ENCODE assay signal across 11 cellular contexts in genomic region chr1:156703741-156704140, GRCh38. TPM values are rescaled to one million over a fixed set of nuclear protein-coding genes. Genes with fewer than 3 reads are reported as not detected.
DNase-seq lines count a peak whose midpoint lies in the region; ATAC-seq and TF ChIP-seq lines count a peak whose summit lies in the region.
"Had no signal": no experiment of that assay in that cellular context is flagged by ENCODE, and none has a peak within 500 bp of the region (broad histone marks: within the 10 kb centered on the region; RNA-seq: fewer than 3 reads in every experiment).

No MANE protein-coding gene starts in this region.

- BruUV-seq in A673 (replicated peaks; lab: Mats Ljungman, UMichigan) (no TSS peak), Calu3 (replicated peaks; lab: Mats Ljungman, UMichigan) (no TSS peak)

- H3K27me3 ChIP-seq in A673 (replicated peaks; ENCODE audit: insufficient read depth, low read depth, low read length, poor library complexity) (peaks cover 5% of the 10 kb centered on the region), GM23338 (ENCODE audit: insufficient read depth) (peaks cover 27% of the 10 kb centered on the region)

- intact Hi-C loops in A673 (cut with micrococcal nuclease; ENCODE audit: unreplicated experiment) (no loop called here), Calu3 (cut with micrococcal nuclease; ENCODE audit: unreplicated experiment) (no loop called here), posterior vena cava (cut with DNase I) (no loop called here)

- no peaks in the 10 kb centered on the region; the same call in 1 of the 2 replicates for H4K20me1 ChIP-seq in GM23338 (replicated peaks; ENCODE audit: insufficient read depth)

- H3K36me3 ChIP-seq in A673 (ENCODE audit: insufficient read depth, low read length, poor library complexity, severe bottlenecking) (no peaks in the 10 kb centered on the region), GM23338 (ENCODE audit: insufficient read depth) (no peaks in the 10 kb centered on the region; the same call in 1 of the 2 replicates)

- H3K27ac ChIP-seq in A673 (ENCODE audit: low read depth, low read length, poor library complexity, severe bottlenecking) (no peak overlapping the region), GM23338 (ENCODE audit: low read depth) (no peak overlapping the region), VCaP (peak overlapping the region; percentile 39; the same call in 1 of the 2 replicates)

- H3K36me3 Mint-ChIP-seq in GM23338 (ENCODE audit: low read depth) = peaks cover 34% of the 10 kb centered on the region
- no peaks in the 10 kb centered on the region for H3K36me3 Mint-ChIP-seq in activated T-cell treated with anti-CD3 and anti-CD28 coated beads, Interleukin-2, amount 50 U/mL, for 4 hours (ENCODE audit: insufficient read depth)
- peaks cover 26% of the 10 kb centered on the region for H3K36me3 Mint-ChIP-seq in Calu3 (ENCODE audit: insufficient read depth, unreplicated experiment)
- H3K36me3 Mint-ChIP-seq: activated naive CD8-positive, alpha-beta T cell treated with anti-CD3 and anti-CD28 coated beads for 36 hours had no signal

- H3K4me2 ChIP-seq in GM23338 = peak overlapping the region; percentile 92

- peak; percentile 1 for ATAC-seq in GM23338
- no peak for ATAC-seq in activated T-cell treated with anti-CD3 and anti-CD28 coated beads, Interleukin-2, amount 50 U/mL, for 4 hours

- peaks cover 13% of the 10 kb centered on the region for H3K79me2 ChIP-seq in GM23338 (replicated peaks; ENCODE audit: insufficient read depth)

- peak; percentile 73 for DNase-seq in A673 (ENCODE audit: low spot score)
- no peak for DNase-seq in GM23338 (ENCODE audit: low spot score)
- peak; percentile 34 for DNase-seq in iPS-NIHi7 (ENCODE audit: extremely low spot score)
- DNase-seq in NCI-H748 (lab: John Stamatoyannopoulos, UW; ENCODE audit: unreplicated experiment) = no peak
- DNase-seq in activated T-cell treated with anti-CD3 and anti-CD28 coated beads, Interleukin-2, amount 50 U/mL, for 4 hours = no peak
- DNase-seq in Calu3 = no peak
- no peak for DNase-seq in posterior vena cava (ENCODE audit: low spot score)
- DNase-seq: activated CD4-positive, alpha-beta T cell treated with anti-CD3 and anti-CD28 coated beads for 48 hours; activated naive CD8-positive, alpha-beta T cell treated with anti-CD3 and anti-CD28 coated beads for 36 hours; posterior cingulate gyrus had no signal

- no peak for TF ChIP-seq CTCF in A673 (conservative IDR thresholded peaks at IDR 0.05; ENCODE audit: low read depth, low read length)
- TF ChIP-seq CTCF in GM23338 (conservative IDR thresholded peaks at IDR 0.05; ENCODE audit: low read depth in 2 of 2) = 0 out of 4 replicates have a peak, but pooled peaks of 1 of the 2 experiments have one; percentile 4
- no peak for TF ChIP-seq CTCF in VCaP (conservative IDR thresholded peaks at IDR 0.05)
- no peak for TF ChIP-seq CTCF in Calu3 (IDR thresholded peaks at IDR 0.05; ENCODE audit: unreplicated experiment)

- H3K4me3 ChIP-seq in A673 (ENCODE audit: low read depth, low read length, poor library complexity, severe bottlenecking) (no peak overlapping the region), GM23338 (peak overlapping the region; percentile 67)

- no peak overlapping the region for H2AFZ ChIP-seq in GM23338

- H3F3A ChIP-seq in GM23338 (replicated peaks; ENCODE audit: low read depth) = peaks cover 22% of the 10 kb centered on the region

- H3K9me3 Mint-ChIP-seq in GM23338 (no peaks in the 10 kb centered on the region; the same call in 2 of the 3 replicates), Calu3 (ENCODE audit: low read depth, unreplicated experiment) (no peaks in the 10 kb centered on the region)
- H3K9me3 Mint-ChIP-seq in activated T-cell treated with anti-CD3 and anti-CD28 coated beads, Interleukin-2, amount 50 U/mL, for 4 hours = no peaks in the 10 kb centered on the region
- H3K9me3 Mint-ChIP-seq: activated naive CD8-positive, alpha-beta T cell treated with anti-CD3 and anti-CD28 coated beads for 36 hours had no signal

- POLR2A ChIA-PET in A673 (lab: Charles Lee; ENCODE audit: low non-redundant PET) = no interaction called here

- H3K9me3 ChIP-seq in A673 (ENCODE audit: low read depth, low read length, poor library complexity, severe bottlenecking) = no peaks in the 10 kb centered on the region

- peaks cover 40% of the 10 kb centered on the region for H3K4me1 Mint-ChIP-seq in GM23338
- peaks cover 25% of the 10 kb centered on the region for H3K4me1 Mint-ChIP-seq in activated T-cell treated with anti-CD3 and anti-CD28 coated beads, Interleukin-2, amount 50 U/mL, for 4 hours (ENCODE audit: low read depth)
- H3K4me1 Mint-ChIP-seq in Calu3 (ENCODE audit: low read depth, unreplicated experiment) = peaks cover 27% of the 10 kb centered on the region

- no peak overlapping the region for H3K27ac Mint-ChIP-seq in GM23338
- no peak overlapping the region for H3K27ac Mint-ChIP-seq in Calu3 (ENCODE audit: unreplicated experiment)

- H3K27me3 Mint-ChIP-seq in GM23338 (ENCODE audit: insufficient read depth, low read depth, poor library complexity) (peaks cover 31% of the 10 kb centered on the region), Calu3 (ENCODE audit: unreplicated experiment) (peaks cover 13% of the 10 kb centered on the region)
- H3K27me3 Mint-ChIP-seq in activated T-cell treated with anti-CD3 and anti-CD28 coated beads, Interleukin-2, amount 50 U/mL, for 4 hours (ENCODE audit: low read depth) = peaks cover 38% of the 10 kb centered on the region

- no peaks in the 10 kb centered on the region for H3K9me2 ChIP-seq in GM23338 (ENCODE audit: insufficient read depth)

- CTCF ChIA-PET in A673 (lab: Charles Lee) (interaction anchor here (0.9 to 3.8 kb wide), 3 partner anchors 14 to 156 kb away, joined by 5 to 34 read pairs (median 7); no protein-coding TSS in a partner anchor), Calu3 (lab: Charles Lee) (interaction anchor here (7.1 kb wide), 1 partner anchor 12 kb away, joined by 130 read pairs; no protein-coding TSS in a partner anchor)

- peaks cover 34% of the 10 kb centered on the region for H3K4me1 ChIP-seq in A673 (ENCODE audit: insufficient read depth, low read length, poor library complexity, severe bottlenecking)
- peaks cover 39% of the 10 kb centered on the region for H3K4me1 ChIP-seq in GM23338 (ENCODE audit: insufficient read depth)

- H3K4me3 Mint-ChIP-seq in GM23338 (peak overlapping the region; percentile 83), Calu3 (ENCODE audit: low read depth, unreplicated experiment) (no peak overlapping the region)
- H3K4me3 Mint-ChIP-seq in activated T-cell treated with anti-CD3 and anti-CD28 coated beads, Interleukin-2, amount 50 U/mL, for 4 hours = no peak overlapping the region
- H3K4me3 Mint-ChIP-seq: activated naive CD8-positive, alpha-beta T cell treated with anti-CD3 and anti-CD28 coated beads for 36 hours had no signal

TF ChIP-seq in GM23338, 12 proteins besides CTCF, POLR2A, EP300 and RAD21 (continues in another document):
- TF ChIP-seq ETS1 (IDR thresholded peaks at IDR 0.05) = no peak
- TF ChIP-seq CREB1 (CRISPR knock-in tag; IDR thresholded peaks at IDR 0.05; ENCODE audit: low read depth) = no peak
- TF ChIP-seq EZH2phosphoT487 (IDR thresholded peaks at IDR 0.05; ENCODE audit: unreplicated experiment) = no peak
- TF ChIP-seq ZNF331 (CRISPR knock-in tag; IDR thresholded peaks at IDR 0.05; ENCODE audit: low read depth) = no peak
- no peak; the same call in 1 of the 2 replicates for TF ChIP-seq POLR2AphosphoS5 (IDR thresholded peaks at IDR 0.05; ENCODE audit: low read depth)
- no peak for TF ChIP-seq JUNB (IDR thresholded peaks at IDR 0.05; ENCODE audit: unreplicated experiment)

RNA-seq across cellular contexts. Expression of gene CRABP2, which starts 1.6 kb away (rescaled TPM):
- total RNA-seq in A673 (2021) = 1.1 and 4.0 TPM in 2 replicates
- total RNA-seq in GM23338 (2014; rRNA removed; shearing (Covaris generic)) = 35.1 and 45.9 TPM in 2 replicates
- 137 and 138 TPM in 2 replicates for polyA plus RNA-seq in GM23338 (2016; fragmentation: Nextera tagmentation; extraction: Ambion mirVana)
- total RNA-seq in activated T-cell treated with anti-CD3 and anti-CD28 coated beads, Interleukin-2, amount 50 U/mL, for 4 hours = 1 to 10 TPM; 1.8 to 2.5 (median 2.4) TPM
- total RNA-seq in Calu3 (2022) = 17.6 and 27.3 TPM in 2 replicates
- total RNA-seq in posterior vena cava = 10 to 100 TPM in 1 of 2 donors, 1 to 10 TPM in 1; 9.2 to 20.9 TPM

RNA-seq across cellular contexts. Expression of gene METTL25B, which starts 24.5 kb away (rescaled TPM):
- total RNA-seq in A673 (2021) = 20.2 TPM in 2 replicates
- 12.9 and 18.3 TPM in 2 replicates for total RNA-seq in GM23338 (2014; rRNA removed; shearing (Covaris generic))
- polyA plus RNA-seq in GM23338 (2016; fragmentation: Nextera tagmentation; extraction: Ambion mirVana) = 18.1 and 21.1 TPM in 2 replicates
- total RNA-seq in activated T-cell treated with anti-CD3 and anti-CD28 coated beads, Interleukin-2, amount 50 U/mL, for 4 hours = 10 to 100 TPM; 16.6 to 18.9 (median 18.5) TPM
- 52.7 and 63.8 TPM in 2 replicates for total RNA-seq in Calu3 (2022)
- 10 to 100 TPM; 19.6 to 21.6 TPM for total RNA-seq in posterior vena cava

RNA-seq across cellular contexts. Expression of gene ISG20L2, which starts 24.8 kb away (rescaled TPM):
- total RNA-seq in A673 (2021) (45.7 and 46.5 TPM in 2 replicates), Calu3 (2022) (60.9 and 61.6 TPM in 2 replicates), posterior vena cava (10 to 100 TPM; 17.3 to 20.3 TPM)
- 34.9 and 50.9 TPM in 2 replicates for total RNA-seq in GM23338 (2014; rRNA removed; shearing (Covaris generic))
- 22.2 and 23.1 TPM in 2 replicates for polyA plus RNA-seq in GM23338 (2016; fragmentation: Nextera tagmentation; extraction: Ambion mirVana)
- total RNA-seq in activated T-cell treated with anti-CD3 and anti-CD28 coated beads, Interleukin-2, amount 50 U/mL, for 4 hours = 10 to 100 TPM; 62.4 to 65.9 (median 63.8) TPM

RNA-seq across cellular contexts. Expression of gene NES, which starts 26.5 kb away (rescaled TPM):
- total RNA-seq in A673 (2021) (8.7 and 12.3 TPM in 2 replicates), Calu3 (2022) (6.1 and 7.4 TPM in 2 replicates), posterior vena cava (100 to 1,000 TPM in 1 of 2 donors, 10 to 100 TPM in 1; 100.0 to 142 TPM)
- total RNA-seq in GM23338 (2014; rRNA removed; shearing (Covaris generic)) = 85.3 and 95.9 TPM in 2 replicates
- polyA plus RNA-seq in GM23338 (2016; fragmentation: Nextera tagmentation; extraction: Ambion mirVana) = 25.0 and 27.5 TPM in 2 replicates
- under 1 TPM; 0.05 to 0.13 (median 0.05) TPM for total RNA-seq in activated T-cell treated with anti-CD3 and anti-CD28 coated beads, Interleukin-2, amount 50 U/mL, for 4 hours

RNA-seq across cellular contexts. Expression of gene MRPL24, which starts 37.1 kb away (rescaled TPM):
- total RNA-seq in A673 (2021) = 85.7 and 92.9 TPM in 2 replicates
- 18.8 and 23.8 TPM in 2 replicates for total RNA-seq in GM23338 (2014; rRNA removed; shearing (Covaris generic))
- polyA plus RNA-seq in GM23338 (2016; fragmentation: Nextera tagmentation; extraction: Ambion mirVana) = 45.7 and 52.4 TPM in 2 replicates
- 100 to 1,000 TPM; 132 to 138 (median 132) TPM for total RNA-seq in activated T-cell treated with anti-CD3 and anti-CD28 coated beads, Interleukin-2, amount 50 U/mL, for 4 hours
- total RNA-seq in Calu3 (2022) = 130 and 138 TPM in 2 replicates
- total RNA-seq in posterior vena cava = 10 to 100 TPM; 60.5 to 63.7 TPM

Comparison
In these comparisons a context has a peak if more than half of its experiments do, and no peak if none do; other contexts are left out.
1. DNase-seq: peak in A673 (single experiment) and iPS-NIHi7 (single experiment); none in GM23338 (single experiment), NCI-H748 (single experiment), activated T-cell treated with anti-CD3 and anti-CD28 coated beads, Interleukin-2, amount 50 U/mL, for 4 hours (single experiment), Calu3 (single experiment) and posterior vena cava (single experiment).